Comparison of ENCODE assay signal across 8 cellular contexts in the genomic region with DNA sequence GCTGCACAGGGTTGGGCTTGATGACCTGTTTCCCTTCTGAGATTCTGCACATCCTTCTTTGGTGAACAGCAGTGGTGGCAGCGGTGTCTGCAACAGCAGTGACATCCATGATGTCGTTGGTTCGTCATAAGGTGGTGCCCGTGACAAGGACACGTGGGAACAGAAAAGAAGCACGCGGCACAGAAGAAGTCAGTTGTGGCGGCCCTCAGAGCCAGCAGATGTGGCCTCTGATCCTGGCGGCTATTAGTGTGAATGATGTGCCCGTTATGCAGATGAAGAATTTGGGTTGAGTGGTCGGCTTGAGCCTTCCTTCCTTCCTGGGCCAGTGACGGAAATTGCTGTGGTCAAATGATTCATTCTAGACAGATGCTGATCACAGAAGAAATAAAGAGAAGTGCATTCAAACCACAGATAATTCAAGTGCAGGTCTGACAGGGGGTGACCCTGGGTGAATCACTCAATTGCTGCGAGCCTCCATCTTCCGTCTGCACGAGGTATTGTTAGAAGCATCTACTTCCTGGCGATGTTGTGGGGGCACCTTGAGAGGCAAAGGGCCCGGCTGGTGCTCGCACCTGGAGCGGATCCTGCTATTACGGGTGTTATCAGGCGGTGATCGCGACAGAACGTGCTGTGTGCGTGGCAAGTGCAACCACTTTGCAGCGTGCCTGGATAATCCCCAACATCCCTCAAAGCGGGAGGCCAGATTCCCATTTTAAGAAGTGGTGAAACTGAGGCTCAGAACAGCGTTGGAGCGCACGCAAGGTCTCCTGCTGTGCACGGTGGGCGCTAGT.
DNase-seq lines count a peak whose midpoint lies in the region; ATAC-seq and TF ChIP-seq lines count a peak whose summit lies in the region.

No MANE protein-coding gene starts in this region.

- no peaks in the 10 kb centered on the region for H3K36me3 Mint-ChIP-seq in activated naive CD4-positive, alpha-beta T cell treated with anti-CD3 and anti-CD28 coated beads, Interleukin-2, amount 10 ng/mL, durations not matched to agents 7 days and 5 days

- H3K9me3 ChIP-seq in SJCRH30 (replicated peaks): no peaks in the 10 kb centered on the region
- no peaks in the 10 kb centered on the region for H3K9me3 ChIP-seq in mesenchymal stem cell (ENCODE audit: control insufficient read depth, low read length)
- no peaks in the 10 kb centered on the region for H3K9me3 ChIP-seq in upper lobe of right lung

- intact Hi-C loops in upper lobe of right lung (cut with DNase I): no loop called here

- H4K91ac ChIP-seq in mesenchymal stem cell (ENCODE audit: low read length): peak overlapping the region; percentile 94

- H2BK120ac ChIP-seq in mesenchymal stem cell (ENCODE audit: low read depth, low read length): peak overlapping the region; percentile 92

- TF ChIP-seq CTCF in upper lobe of right lung (IDR thresholded peaks at IDR 0.05): no peak

- peak overlapping the region; percentile 97 for H2BK12ac ChIP-seq in mesenchymal stem cell (ENCODE audit: low read length in 2 of 2)

- peak overlapping the region; percentile 92 for H2BK15ac ChIP-seq in mesenchymal stem cell (ENCODE audit: low read depth, poor library complexity, severe bottlenecking)

- H3K27ac Mint-ChIP-seq in activated naive CD4-positive, alpha-beta T cell treated with anti-CD3 and anti-CD28 coated beads, Interleukin-2, amount 10 ng/mL, durations not matched to agents 7 days and 5 days: peak overlapping the region; percentile 73

- H3K4me1 ChIP-seq in SJCRH30 (peaks cover 4% of the 10 kb centered on the region; the same call in 1 of the 2 replicates), mesenchymal stem cell (ENCODE audit: control insufficient read depth, insufficient read depth, low read depth, low read length) (peaks cover 66% of the 10 kb centered on the region), upper lobe of right lung (peaks cover 21% of the 10 kb centered on the region)

- no peak overlapping the region for H3K27ac ChIP-seq in SJCRH30
- H3K27ac ChIP-seq in mesenchymal stem cell (ENCODE audit: low read length, poor library complexity, severe bottlenecking): peak overlapping the region; percentile 81
- H3K27ac ChIP-seq in upper lobe of right lung: peak overlapping the region; percentile 6

- H3K4me3 ChIP-seq in SJCRH30 (no peak overlapping the region), mesenchymal stem cell (ENCODE audit: insufficient read depth in 1 of 2, low read depth in 1 of 2, low read length in 2 of 2) (no peak overlapping the region), upper lobe of right lung (no peak overlapping the region)

- peak overlapping the region; percentile 66 for H2BK5ac ChIP-seq in mesenchymal stem cell (ENCODE audit: low read depth, low read length, poor library complexity, severe bottlenecking)

- DNase-seq in EH (ENCODE audit: low read depth) (peak; percentile 99), SJCRH30 (peak; percentile 43 to 51), mesenchymal stem cell (peak; percentile 97), upper lobe of right lung (peak; percentile 59), NCI-H510A treated with DMSO at 0.1 percent for 48 hours (lab: John Stamatoyannopoulos, UW) (no peak), NCI-H1417 treated with DMSO at 0.1 percent for 48 hours (lab: John Stamatoyannopoulos, UW) (no peak), NCI-H82 treated with DMSO at 0.1 percent for 48 hours (lab: John Stamatoyannopoulos, UW; ENCODE audit: unreplicated experiment) (no peak)
- DNase-seq in activated naive CD4-positive, alpha-beta T cell treated with anti-CD3 and anti-CD28 coated beads, Interleukin-2, amount 10 ng/mL, durations not matched to agents 7 days and 5 days: peak; percentile 64

- no peak overlapping the region for H3K9ac ChIP-seq in mesenchymal stem cell (ENCODE audit: low read length)

- H3K14ac ChIP-seq in mesenchymal stem cell (ENCODE audit: low read length in 2 of 2): peak overlapping the region in 1 of 2 experiments; percentile 11

- no peak overlapping the region for H3K23ac ChIP-seq in mesenchymal stem cell (ENCODE audit: low read length in 2 of 2)

- H3K27me3 ChIP-seq in SJCRH30: 0 out of 2 replicates have a peak, but pooled peaks cover 3% of the 10 kb centered on the region
- H3K27me3 ChIP-seq in mesenchymal stem cell (ENCODE audit: control insufficient read depth in 1 of 2, insufficient read depth in 1 of 2, low read length in 2 of 2): peaks cover 0 to 6% of the 10 kb centered on the region in 2 experiments
- H3K27me3 ChIP-seq in upper lobe of right lung: no peaks in the 10 kb centered on the region

- peaks cover 4% of the 10 kb centered on the region for H3K27me3 Mint-ChIP-seq in activated naive CD4-positive, alpha-beta T cell treated with anti-CD3 and anti-CD28 coated beads, Interleukin-2, amount 10 ng/mL, durations not matched to agents 7 days and 5 days

- WGBS in mesenchymal stem cell: 17% methylated on average over 31 of the region's 32 CpGs

- CTCF ChIA-PET in activated naive CD4-positive, alpha-beta T cell treated with anti-CD3 and anti-CD28 coated beads, Interleukin-2, amount 10 ng/mL, durations not matched to agents 7 days and 5 days (lab: Charles Lee): interaction anchor here (1.5 kb wide), 1 partner anchor 11 kb away, joined by 4 read pairs; no protein-coding TSS in a partner anchor

- no peak overlapping the region for H3K4me3 Mint-ChIP-seq in activated naive CD4-positive, alpha-beta T cell treated with anti-CD3 and anti-CD28 coated beads, Interleukin-2, amount 10 ng/mL, durations not matched to agents 7 days and 5 days

- peaks cover 35% of the 10 kb centered on the region for H3K4me1 Mint-ChIP-seq in activated naive CD4-positive, alpha-beta T cell treated with anti-CD3 and anti-CD28 coated beads, Interleukin-2, amount 10 ng/mL, durations not matched to agents 7 days and 5 days

- peak overlapping the region; percentile 54 for H2AK5ac ChIP-seq in mesenchymal stem cell (ENCODE audit: low read length, severe bottlenecking)

- H3K4me2 ChIP-seq in mesenchymal stem cell (ENCODE audit: low read length, poor library complexity, severe bottlenecking): no peak overlapping the region

- ATAC-seq in upper lobe of right lung: peak; percentile 45

- H3K36me3 ChIP-seq in SJCRH30: no peaks in the 10 kb centered on the region
- H3K36me3 ChIP-seq in mesenchymal stem cell (ENCODE audit: control insufficient read depth in 1 of 2, insufficient read depth in 2 of 2, low read depth in 1 of 2, low read length in 2 of 2): peaks cover 0 to 13% of the 10 kb centered on the region in 2 experiments
- H3K36me3 ChIP-seq in upper lobe of right lung: no peaks in the 10 kb centered on the region

- H3K4ac ChIP-seq in mesenchymal stem cell (ENCODE audit: low read depth in 1 of 2, low read length in 2 of 2): peak overlapping the region; percentile 76 to 97

- H2AFZ ChIP-seq in mesenchymal stem cell (ENCODE audit: low read depth, low read length): no peak overlapping the region

- no peaks in the 10 kb centered on the region for H3K9me3 Mint-ChIP-seq in activated naive CD4-positive, alpha-beta T cell treated with anti-CD3 and anti-CD28 coated beads, Interleukin-2, amount 10 ng/mL, durations not matched to agents 7 days and 5 days

- H3K79me1 ChIP-seq in mesenchymal stem cell (replicated peaks; ENCODE audit: low read length, poor library complexity, severe bottlenecking): no peaks in the 10 kb centered on the region

- peak overlapping the region; percentile 97 for H3K18ac ChIP-seq in mesenchymal stem cell (ENCODE audit: low read depth in 1 of 2, low read length in 2 of 2)

- peak overlapping the region; percentile 84 for H4K8ac ChIP-seq in mesenchymal stem cell (ENCODE audit: low read length)

Comparison
In these comparisons a context has a peak if more than half of its experiments do, and no peak if none do; other contexts are left out.
1. DNase-seq: peak in EH (single experiment), SJCRH30 (2 of 2), activated naive CD4-positive, alpha-beta T cell treated with anti-CD3 and anti-CD28 coated beads, Interleukin-2, amount 10 ng/mL, durations not matched to agents 7 days and 5 days (single experiment), mesenchymal stem cell (single experiment) and upper lobe of right lung (single experiment); none in NCI-H510A treated with DMSO at 0.1 percent for 48 hours (single experiment), NCI-H1417 treated with DMSO at 0.1 percent for 48 hours (single experiment) and NCI-H82 treated with DMSO at 0.1 percent for 48 hours (single experiment).